Comparison of ENCODE assay signal across 10 cellular contexts in the genomic region with DNA sequence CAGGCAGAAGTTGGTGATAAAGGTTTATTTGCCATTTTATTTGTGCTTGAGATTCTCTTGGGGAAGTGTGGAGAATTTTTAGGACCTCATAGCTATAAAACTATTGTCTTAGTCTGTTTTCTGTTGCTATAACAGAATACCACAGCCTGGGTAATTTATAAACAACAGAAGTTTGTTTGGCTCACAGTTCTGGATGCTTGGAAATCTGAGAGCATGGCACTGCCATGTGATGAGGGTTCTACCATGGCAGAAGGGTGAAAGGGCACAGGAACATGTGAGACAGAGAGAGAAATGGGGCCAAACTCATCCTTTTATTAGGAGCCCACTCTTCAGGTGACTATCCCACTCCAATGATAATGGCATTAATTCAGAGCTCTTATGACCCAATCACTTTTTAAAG. TPM values are rescaled to one million over a fixed set of nuclear protein-coding genes. Genes with fewer than 3 reads are reported as not detected.
"Had no signal": no experiment of that assay in that cellular context is flagged by ENCODE, and none has a peak within 500 bp of the region (broad histone marks: within the 10 kb centered on the region; RNA-seq: fewer than 3 reads in every experiment).

No MANE protein-coding gene starts in this region.

- H3K27ac ChIP-seq: GM23248, HL-60 had no signal

- H3K4me3 ChIP-seq: GM23248 had no signal

- DNase-seq: GM23248, GOT3, H9, HCEC 1CT, HFFc6, KBM-7 had no signal

RNA-seq across cellular contexts. Expression of a gene that starts 12.3 kb away (rescaled TPM):
- total RNA-seq: GM23248, H9, HepG2, HT1080 had no signal
- polyA plus RNA-seq: GM23248, HepG2, IgD-negative memory B cell had no signal

RNA-seq across cellular contexts. Expression of a gene that starts 18.7 kb away (rescaled TPM):
- total RNA-seq: GM23248, H9, HepG2, HT1080 had no signal
- polyA plus RNA-seq: GM23248, HepG2, IgD-negative memory B cell had no signal
